1 cellular context compared by ENCODE assay signal in genomic region chr17:59626756-59627155, GRCh38.
TF ChIP-seq lines count a peak whose summit lies in the region.

No MANE protein-coding gene starts in this region.

TF ChIP-seq in IMR-90, 13 proteins besides CTCF, POLR2A, EP300 and RAD21:
- TF ChIP-seq SMC3 (IDR thresholded peaks at IDR 0.05; ENCODE audit: low read depth, low read length) (no peak), RFX5 (IDR thresholded peaks at IDR 0.05; ENCODE audit: low read depth, low read length) (no peak), CEBPB (IDR thresholded peaks at IDR 0.05; ENCODE audit: low read depth, low read length) (no peak), MAZ (IDR thresholded peaks at IDR 0.05; ENCODE audit: borderline replicate concordance, low read depth, low read length) (no peak), USF2 (IDR thresholded peaks at IDR 0.05; ENCODE audit: low read depth, low read length) (no peak)
